Comparison of ENCODE assay signal across 25 cellular contexts in the genomic region with DNA sequence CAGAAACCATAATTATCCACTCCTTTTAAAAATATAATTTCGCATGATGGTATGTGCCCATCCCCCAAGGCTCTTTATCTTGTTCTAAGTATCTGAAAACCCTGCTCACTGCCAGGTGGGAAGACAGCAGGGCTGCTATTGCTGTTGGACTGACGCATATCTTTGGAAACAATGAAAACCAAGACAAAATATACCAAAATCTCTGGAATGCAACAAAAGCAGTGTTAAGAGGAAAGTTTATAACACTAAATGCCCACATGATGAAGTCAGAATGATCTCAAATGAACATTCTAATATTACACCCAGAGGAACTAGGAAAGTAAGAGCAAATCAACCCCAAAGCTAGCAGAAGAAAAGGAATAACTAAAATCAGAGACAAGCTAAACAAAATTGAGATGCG.
"Had no signal": no experiment of that assay in that cellular context is flagged by ENCODE, and none has a peak within 500 bp of the region (broad histone marks: within the 10 kb centered on the region; RNA-seq: fewer than 3 reads in every experiment).

No MANE protein-coding gene starts in this region.

- H3K27me3 ChIP-seq: body of pancreas, MG63 had no signal

- ATAC-seq: activated CD4-positive, alpha-beta T cell treated with anti-CD3 and anti-CD28 coated beads for 36 hours; activated T-helper 17 cell treated with anti-CD3 and anti-CD28 coated beads, Interleukin-2, amount 50 U/mL, for 72 hours; body of pancreas had no signal

- H3K4me2 ChIP-seq: KMS-11 had no signal

- H3K27ac ChIP-seq: body of pancreas, KMS-11, SK-N-MC, WERI-Rb-1 had no signal

- H3K36me3 ChIP-seq: MG63, WERI-Rb-1 had no signal

- H3K9me3 ChIP-seq: body of pancreas, MG63 had no signal

- H3K4me1 ChIP-seq: body of pancreas had no signal

- H3K4me3 ChIP-seq: body of pancreas, MG63, SK-N-MC had no signal

- DNase-seq: activated CD4-positive, alpha-beta memory T cell treated with anti-CD3 and anti-CD28 coated beads, Interleukin-2, amount 10 ng/mL, durations not matched to agents 7 days and 5 days; activated CD4-positive, alpha-beta T cell treated with anti-CD3 and anti-CD28 coated beads for 36 hours; activated CD4-positive, alpha-beta T cell treated with anti-CD3 and anti-CD28 coated beads, Interleukin-2, amount 50 U/mL, for 1 hour; activated gamma-delta T cell; activated naive CD4-positive, alpha-beta T cell treated with anti-CD3 and anti-CD28 coated beads for 36 hours; activated T-cell treated with anti-CD3 and anti-CD28 coated beads for 4 hours; activated T-cell treated with anti-CD3 and anti-CD28 coated beads, Interleukin-2, amount 50 U/mL, for 48 hours; body of pancreas; MG63; MV-4-11; NCI-H1092 treated with DMSO at 0.1 percent for 48 hours; NCI-H1417 treated with DMSO at 0.1 percent for 48 hours; NCI-H1694; NCI-H2029; NCI-H2107; NCI-H2171 treated with DMSO at 0.1 percent for 48 hours; NCI-H226; NCI-H526; NCI-H82; SIG-M5; T-helper 1 cell; WERI-Rb-1 had no signal

- H3K9ac ChIP-seq: KMS-11 had no signal
